8 cellular contexts compared by ENCODE assay signal in the genomic region with DNA sequence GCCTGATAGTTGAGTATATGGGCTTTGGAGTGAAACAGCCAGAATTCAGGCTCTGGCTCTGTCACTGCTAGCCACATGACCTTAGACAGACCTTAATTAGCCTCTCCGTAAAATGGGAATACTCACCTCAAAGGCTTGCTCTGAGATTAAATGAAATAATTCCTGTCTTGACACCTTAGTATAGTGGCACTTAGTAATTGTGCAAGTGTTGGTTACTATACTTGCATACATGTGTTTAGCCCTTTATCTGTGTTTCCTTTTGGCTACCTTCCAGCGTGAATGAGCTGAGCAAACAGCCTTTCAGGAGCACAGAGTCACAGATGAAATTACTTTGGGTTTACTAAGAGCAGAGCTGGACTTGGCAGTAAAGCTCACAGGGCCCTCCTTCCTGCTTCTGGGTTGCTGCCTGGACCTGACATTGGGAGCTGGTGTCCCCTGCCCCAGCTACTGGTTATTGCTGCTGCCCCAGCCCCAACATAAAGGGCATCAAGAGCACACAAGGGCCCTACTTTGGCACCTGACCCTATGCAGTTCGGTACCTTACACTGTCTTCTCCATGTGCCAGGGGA. TPM values are rescaled to one million over a fixed set of nuclear protein-coding genes. Genes with fewer than 3 reads are reported as not detected.
A peak's percentile ranks its signal among the peaks of the same experiment; 100 is the strongest.
DNase-seq lines count a peak whose midpoint lies in the region; ATAC-seq and TF ChIP-seq lines count a peak whose summit lies in the region.
"Had no signal": no experiment of that assay in that cellular context is flagged by ENCODE, and none has a peak within 500 bp of the region (broad histone marks: within the 10 kb centered on the region; RNA-seq: fewer than 3 reads in every experiment).

No MANE protein-coding gene starts in this region.

- TF ChIP-seq CTCF in gastroesophageal sphincter (IDR thresholded peaks at IDR 0.05) (no peak), thoracic aorta (IDR thresholded peaks at IDR 0.05) (no peak)

- peaks cover 6% of the 10 kb centered on the region; the same call in 1 of the 2 replicates for H3K36me3 ChIP-seq in SK-N-MC (ENCODE audit: insufficient read depth, low read length)
- H3K36me3 ChIP-seq in gastroesophageal sphincter, result peaks cover 0 to 11% of the 10 kb centered on the region in 2 donors
- H3K36me3 ChIP-seq in thoracic aorta, result no peaks in the 10 kb centered on the region

- H3K4me3 ChIP-seq in SK-N-MC (no peak overlapping the region), gastroesophageal sphincter (no peak overlapping the region), thoracic aorta (no peak overlapping the region)

- DNase-seq in HuH-7.5 (ENCODE audit: low spot score), result peak; percentile 26
- peak; percentile 26 for DNase-seq in SK-N-MC (ENCODE audit: low read depth, low spot score)
- DNase-seq in thoracic aorta (ENCODE audit: low spot score), result no peak
- DNase-seq in foreskin melanocyte, result no peak
- DNase-seq: T-helper 9 cell had no signal

- TF ChIP-seq POLR2A in gastroesophageal sphincter (IDR thresholded peaks at IDR 0.05), result no peak

- no peaks in the 10 kb centered on the region for H3K27me3 ChIP-seq in gastroesophageal sphincter
- H3K27me3 ChIP-seq in thoracic aorta (replicated peaks; ENCODE audit: insufficient read depth), result no peaks in the 10 kb centered on the region

- WGBS in gastroesophageal sphincter (ENCODE audit: low coverage in 1 of 2), 2 donors, result 16 to 67% methylated on average over 2 to 3 of the region's 3 CpGs

- no peak for TF ChIP-seq EP300 in gastroesophageal sphincter (IDR thresholded peaks at IDR 0.05)

- H3K27ac ChIP-seq in SK-N-MC (no peak overlapping the region), gastroesophageal sphincter (no peak overlapping the region), thoracic aorta (peak overlapping the region in 1 of 2 donors; percentile 7)

- H3K9me3 ChIP-seq in SK-N-MC (ENCODE audit: low read depth, low read length), result no peaks in the 10 kb centered on the region
- no peaks in the 10 kb centered on the region for H3K9me3 ChIP-seq in gastroesophageal sphincter
- H3K9me3 ChIP-seq in thoracic aorta, result no peaks in the 10 kb centered on the region

- ATAC-seq in gastroesophageal sphincter (peak; percentile 46), thoracic aorta (ENCODE audit: insufficient number of reproducible peaks, low FRiP score, low read depth) (peak; percentile 37), GM21381 (IDR thresholded peaks at IDR 0.05; ENCODE audit: unreplicated experiment) (no peak), GM18861 (IDR thresholded peaks at IDR 0.05; ENCODE audit: unreplicated experiment) (no peak)

- peaks cover 0 to 14% (median 3%) of the 10 kb centered on the region in 3 donors for H3K4me1 ChIP-seq in gastroesophageal sphincter
- H3K4me1 ChIP-seq in thoracic aorta (ENCODE audit: control insufficient read depth in 1 of 2, low read depth in 2 of 2), result peaks cover 9 to 15% of the 10 kb centered on the region in 2 donors

- H3K9ac ChIP-seq in SK-N-MC (ENCODE audit: insufficient read length), result no peak overlapping the region

RNA-seq across cellular contexts. Expression of gene CD164, which starts 32.8 kb away (rescaled TPM):
- total RNA-seq in gastroesophageal sphincter, result 100 to 1,000 TPM in 3 of 4 donors, 10 to 100 TPM in 1; 87.2 to 198 (median 166) TPM
- total RNA-seq in thoracic aorta, result 100 to 1,000 TPM; 166 to 223 TPM

Comparison
In these comparisons a context has a peak if more than half of its experiments do, and no peak if none do; other contexts are left out.
1. DNase-seq: peak in HuH-7.5 (single experiment) and SK-N-MC (single experiment); none in thoracic aorta (single experiment) and foreskin melanocyte (single experiment).
2. ATAC-seq: peak in gastroesophageal sphincter (single experiment) and thoracic aorta (single experiment); none in GM21381 (single experiment) and GM18861 (single experiment).